12 cellular contexts compared by ENCODE assay signal in the genomic region with DNA sequence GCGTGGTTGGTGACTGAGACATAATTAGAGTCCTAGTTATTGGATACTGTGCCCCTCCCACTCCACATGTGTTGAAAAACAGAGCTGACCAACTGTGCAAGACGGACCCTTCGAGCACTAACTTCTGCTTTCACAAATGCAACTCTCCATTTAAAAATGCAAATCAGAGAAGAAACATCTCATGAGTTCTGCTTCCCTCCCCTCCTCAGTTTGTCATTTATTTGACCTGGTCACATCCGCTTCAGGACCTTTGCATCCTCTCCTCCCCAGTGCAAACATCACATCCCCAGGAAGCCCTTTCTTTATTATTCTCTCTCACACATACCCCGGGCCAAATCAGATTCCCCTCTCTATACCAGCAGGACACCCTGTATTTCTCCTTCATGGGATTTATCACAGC. TPM values are rescaled to one million over a fixed set of nuclear protein-coding genes. Genes with fewer than 3 reads are reported as not detected.
A peak's percentile ranks its signal among the peaks of the same experiment; 100 is the strongest.
DNase-seq lines count a peak whose midpoint lies in the region; ATAC-seq and TF ChIP-seq lines count a peak whose summit lies in the region.
"Had no signal": no experiment of that assay in that cellular context is flagged by ENCODE, and none has a peak within 500 bp of the region (broad histone marks: within the 10 kb centered on the region; RNA-seq: fewer than 3 reads in every experiment).

No MANE protein-coding gene starts in this region.

- intact Hi-C loops in breast epithelium (cut with DNase I; ENCODE audit: low total_unique reads) (no loop called here), prostate gland (cut with DNase I) (no loop called here), A673 (cut with micrococcal nuclease; ENCODE audit: unreplicated experiment) (no loop called here)

- BruUV-seq in A673 (replicated peaks; lab: Mats Ljungman, UMichigan), result no TSS peak

- DNase-seq in GM12864 (ENCODE audit: low read depth), result peak; percentile 42
- no peak for DNase-seq in WTC11 (ENCODE audit: low spot score)
- no peak for DNase-seq in central memory CD4-positive, alpha-beta T cell
- DNase-seq in breast epithelium (ENCODE audit: low spot score in 2 of 2), result no peak
- DNase-seq in prostate gland (ENCODE audit: low spot score), result no peak
- no peak for DNase-seq in A673 (ENCODE audit: low spot score)
- DNase-seq: activated T-cell treated with anti-CD3 and anti-CD28 coated beads, Interleukin-2, amount 50 U/mL, for 24 hours; BE2C; mesenchymal stem cell had no signal

- peak; percentile 97 for ATAC-seq in GM21360 (IDR thresholded peaks at IDR 0.05; ENCODE audit: unreplicated experiment)
- peak; percentile 97 for ATAC-seq in HG03103 (IDR thresholded peaks at IDR 0.05; ENCODE audit: low read depth, unreplicated experiment)
- ATAC-seq in WTC11, result peak; percentile 20
- ATAC-seq: Panc1 had no signal

- H3K4me3 Mint-ChIP-seq in WTC11, result no peak overlapping the region
- H3K4me3 Mint-ChIP-seq: activated T-cell treated with anti-CD3 and anti-CD28 coated beads, Interleukin-2, amount 50 U/mL, for 24 hours had no signal

- POLR2A ChIA-PET in WTC11 (lab: Charles Lee), result no interaction called here
- POLR2A ChIA-PET in A673 (lab: Charles Lee; ENCODE audit: low non-redundant PET), result interaction anchor here (0.6 kb wide), 2 partner anchors 20 to 121 kb away, joined by 3 to 5 read pairs; no protein-coding TSS in a partner anchor

- H3K27me3 ChIP-seq in breast epithelium (no peaks in the 10 kb centered on the region), prostate gland (replicated peaks; ENCODE audit: insufficient read depth) (no peaks in the 10 kb centered on the region), A673 (replicated peaks; ENCODE audit: insufficient read depth, low read depth, low read length, poor library complexity) (no peaks in the 10 kb centered on the region)
- H3K27me3 ChIP-seq: BE2C had no signal

- H3K27me3 Mint-ChIP-seq in WTC11 (ENCODE audit: low read depth), result no peaks in the 10 kb centered on the region
- H3K27me3 Mint-ChIP-seq: activated T-cell treated with anti-CD3 and anti-CD28 coated beads, Interleukin-2, amount 50 U/mL, for 24 hours had no signal

- H3K36me3 ChIP-seq in breast epithelium (no peaks in the 10 kb centered on the region), prostate gland (no peaks in the 10 kb centered on the region), A673 (ENCODE audit: insufficient read depth, low read length, poor library complexity, severe bottlenecking) (no peaks in the 10 kb centered on the region)
- H3K36me3 ChIP-seq: BE2C had no signal

- WGBS in prostate gland, result 56% methylated on average over 5 of the region's 5 CpGs

- no peaks in the 10 kb centered on the region for H3K4me1 ChIP-seq in breast epithelium
- H3K4me1 ChIP-seq in prostate gland (replicated peaks), result no peaks in the 10 kb centered on the region
- peaks cover 4% of the 10 kb centered on the region for H3K4me1 ChIP-seq in A673 (ENCODE audit: insufficient read depth, low read length, poor library complexity, severe bottlenecking)
- H3K4me1 ChIP-seq: BE2C had no signal

- H3K27ac ChIP-seq in breast epithelium (no peak overlapping the region), prostate gland (no peak overlapping the region), A673 (ENCODE audit: low read depth, low read length, poor library complexity, severe bottlenecking) (no peak overlapping the region)

- no peaks in the 10 kb centered on the region for H3K9me3 Mint-ChIP-seq in WTC11
- H3K9me3 Mint-ChIP-seq: activated T-cell treated with anti-CD3 and anti-CD28 coated beads, Interleukin-2, amount 50 U/mL, for 24 hours had no signal

- no peak for TF ChIP-seq POLR2A in breast epithelium (IDR thresholded peaks at IDR 0.05)
- no peak for TF ChIP-seq POLR2A in prostate gland (IDR thresholded peaks at IDR 0.05)

- H3K4me1 Mint-ChIP-seq in WTC11, result peaks cover 69% of the 10 kb centered on the region

- peak overlapping the region; percentile 89 for H3K27ac Mint-ChIP-seq in WTC11
- H3K27ac Mint-ChIP-seq: activated T-cell treated with anti-CD3 and anti-CD28 coated beads, Interleukin-2, amount 50 U/mL, for 24 hours had no signal

- CTCF ChIA-PET in WTC11 (lab: Charles Lee) (interaction anchor here (1.8 kb wide), 1 partner anchor 53 kb away, joined by 7 read pairs; no protein-coding TSS in a partner anchor), A673 (lab: Charles Lee) (no interaction called here)

- no peaks in the 10 kb centered on the region for H3K36me3 Mint-ChIP-seq in WTC11

- no peak overlapping the region; the same call in 1 of the 2 replicates for H3K4me3 ChIP-seq in GM12864 (ENCODE audit: low read depth, low read length)
- no peak overlapping the region for H3K4me3 ChIP-seq in breast epithelium
- H3K4me3 ChIP-seq in prostate gland, result no peak overlapping the region
- no peak overlapping the region for H3K4me3 ChIP-seq in A673 (ENCODE audit: low read depth, low read length, poor library complexity, severe bottlenecking)

- TF ChIP-seq CTCF in GM12864 (IDR thresholded peaks at IDR 0.05; ENCODE audit: low read depth, low read length, missing control alignments) (no peak), WTC11 (IDR thresholded peaks at IDR 0.05) (no peak), breast epithelium (IDR thresholded peaks at IDR 0.05) (no peak), prostate gland (IDR thresholded peaks at IDR 0.05) (no peak), A673 (conservative IDR thresholded peaks at IDR 0.05; ENCODE audit: low read depth, low read length) (no peak)

- H3K9me3 ChIP-seq in breast epithelium (no peaks in the 10 kb centered on the region), prostate gland (no peaks in the 10 kb centered on the region), A673 (ENCODE audit: low read depth, low read length, poor library complexity, severe bottlenecking) (no peaks in the 10 kb centered on the region)
- H3K9me3 ChIP-seq: BE2C had no signal

TF ChIP-seq in WTC11, 78 proteins besides CTCF, POLR2A, EP300 and RAD21 (continues in another document):
- TF ChIP-seq, protein P1, sequence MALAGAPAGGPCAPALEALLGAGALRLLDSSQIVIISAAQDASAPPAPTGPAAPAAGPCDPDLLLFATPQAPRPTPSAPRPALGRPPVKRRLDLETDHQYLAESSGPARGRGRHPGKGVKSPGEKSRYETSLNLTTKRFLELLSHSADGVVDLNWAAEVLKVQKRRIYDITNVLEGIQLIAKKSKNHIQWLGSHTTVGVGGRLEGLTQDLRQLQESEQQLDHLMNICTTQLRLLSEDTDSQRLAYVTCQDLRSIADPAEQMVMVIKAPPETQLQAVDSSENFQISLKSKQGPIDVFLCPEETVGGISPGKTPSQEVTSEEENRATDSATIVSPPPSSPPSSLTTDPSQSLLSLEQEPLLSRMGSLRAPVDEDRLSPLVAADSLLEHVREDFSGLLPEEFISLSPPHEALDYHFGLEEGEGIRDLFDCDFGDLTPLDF (CRISPR knock-in tag; IDR thresholded peaks at IDR 0.05), result no peak
- TF ChIP-seq, protein P2, sequence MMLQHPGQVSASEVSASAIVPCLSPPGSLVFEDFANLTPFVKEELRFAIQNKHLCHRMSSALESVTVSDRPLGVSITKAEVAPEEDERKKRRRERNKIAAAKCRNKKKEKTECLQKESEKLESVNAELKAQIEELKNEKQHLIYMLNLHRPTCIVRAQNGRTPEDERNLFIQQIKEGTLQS (CRISPR knock-in tag; conservative IDR thresholded peaks at IDR 0.05), result no peak
- no peak for TF ChIP-seq JAZF1 (CRISPR knock-in tag; IDR thresholded peaks at IDR 0.05)
- no peak for TF ChIP-seq ZNF396 (CRISPR knock-in tag; IDR thresholded peaks at IDR 0.05; ENCODE audit: borderline replicate concordance)
- TF ChIP-seq, protein P3, sequence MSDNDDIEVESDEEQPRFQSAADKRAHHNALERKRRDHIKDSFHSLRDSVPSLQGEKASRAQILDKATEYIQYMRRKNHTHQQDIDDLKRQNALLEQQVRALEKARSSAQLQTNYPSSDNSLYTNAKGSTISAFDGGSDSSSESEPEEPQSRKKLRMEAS (CRISPR knock-in tag; IDR thresholded peaks at IDR 0.05), result no peak
- TF ChIP-seq, protein P4, sequence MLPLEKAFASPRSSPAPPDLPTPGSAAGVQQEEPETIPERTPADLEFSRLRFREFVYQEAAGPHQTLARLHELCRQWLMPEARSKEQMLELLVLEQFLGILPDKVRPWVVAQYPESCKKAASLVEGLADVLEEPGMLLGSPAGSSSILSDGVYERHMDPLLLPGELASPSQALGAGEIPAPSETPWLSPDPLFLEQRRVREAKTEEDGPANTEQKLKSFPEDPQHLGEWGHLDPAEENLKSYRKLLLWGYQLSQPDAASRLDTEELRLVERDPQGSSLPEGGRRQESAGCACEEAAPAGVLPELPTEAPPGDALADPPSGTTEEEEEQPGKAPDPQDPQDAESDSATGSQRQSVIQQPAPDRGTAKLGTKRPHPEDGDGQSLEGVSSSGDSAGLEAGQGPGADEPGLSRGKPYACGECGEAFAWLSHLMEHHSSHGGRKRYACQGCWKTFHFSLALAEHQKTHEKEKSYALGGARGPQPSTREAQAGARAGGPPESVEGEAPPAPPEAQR (CRISPR knock-in tag; IDR thresholded peaks at IDR 0.05), result no peak
- TF ChIP-seq, protein P5, sequence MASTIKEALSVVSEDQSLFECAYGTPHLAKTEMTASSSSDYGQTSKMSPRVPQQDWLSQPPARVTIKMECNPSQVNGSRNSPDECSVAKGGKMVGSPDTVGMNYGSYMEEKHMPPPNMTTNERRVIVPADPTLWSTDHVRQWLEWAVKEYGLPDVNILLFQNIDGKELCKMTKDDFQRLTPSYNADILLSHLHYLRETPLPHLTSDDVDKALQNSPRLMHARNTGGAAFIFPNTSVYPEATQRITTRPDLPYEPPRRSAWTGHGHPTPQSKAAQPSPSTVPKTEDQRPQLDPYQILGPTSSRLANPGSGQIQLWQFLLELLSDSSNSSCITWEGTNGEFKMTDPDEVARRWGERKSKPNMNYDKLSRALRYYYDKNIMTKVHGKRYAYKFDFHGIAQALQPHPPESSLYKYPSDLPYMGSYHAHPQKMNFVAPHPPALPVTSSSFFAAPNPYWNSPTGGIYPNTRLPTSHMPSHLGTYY (CRISPR knock-in tag; IDR thresholded peaks at IDR 0.05), result no peak

RNA-seq across cellular contexts. Expression of a gene that starts 38.1 kb away (rescaled TPM):
- total RNA-seq in WTC11 (2021) (37.9 to 43.4 TPM (median 39.2 TPM) in 3 replicates), breast epithelium (1 to 10 TPM; 4.0 to 9.5 (median 6.4) TPM), prostate gland (10 to 100 TPM in 1 of 2 donors, 1 to 10 TPM in 1; 1.2 to 11.4 TPM), A673 (2021) (20.5 and 27.6 TPM in 2 replicates)

Comparison
In these comparisons a context has a peak if more than half of its experiments do, and no peak if none do; other contexts are left out.
1. ATAC-seq: peak in every context shown above with its lines; median percentile 97 in GM21360; 97 in HG03103; 20 in WTC11.